Comparison of ENCODE assay signal across 16 cellular contexts in the genomic region with DNA sequence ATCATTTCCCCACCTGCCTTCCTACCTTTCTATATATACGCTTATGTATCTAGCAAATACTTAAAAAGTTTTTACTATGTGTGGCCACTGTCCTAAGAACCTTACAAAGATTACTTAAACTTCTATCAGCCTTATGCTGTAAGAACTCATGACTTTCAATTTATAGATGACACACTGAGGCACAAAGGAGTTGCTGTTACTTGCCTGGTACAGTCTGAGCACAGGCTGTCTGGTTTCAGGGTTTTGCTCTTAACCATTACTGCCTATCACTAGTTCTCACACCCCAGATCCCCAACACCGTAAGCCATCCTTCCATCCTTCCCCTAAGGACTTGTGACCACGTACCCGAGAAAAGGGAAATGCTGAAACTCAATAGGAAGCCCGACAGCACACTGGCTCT. TPM values are rescaled to one million over a fixed set of nuclear protein-coding genes. Genes with fewer than 3 reads are reported as not detected.
A peak's percentile ranks its signal among the peaks of the same experiment; 100 is the strongest.
DNase-seq lines count a peak whose midpoint lies in the region; ATAC-seq, FAIRE-seq and TF ChIP-seq lines count a peak whose summit lies in the region.
"Had no signal": no experiment of that assay in that cellular context is flagged by ENCODE, and none has a peak within 500 bp of the region (broad histone marks: within the 10 kb centered on the region; RNA-seq: fewer than 3 reads in every experiment).

No MANE protein-coding gene starts in this region.

- H3K36me3 ChIP-seq in right lobe of liver (no peaks in the 10 kb centered on the region), HepG2 (replicated peaks in 1 of 2; ENCODE audit: control insufficient read depth in 1 of 2, insufficient read depth in 2 of 2, low read length in 2 of 2) (peaks cover 2 to 16% of the 10 kb centered on the region in 2 experiments; a peak in 3 of 5 replicates), mammary epithelial cell (ENCODE audit: insufficient read depth, low read length) (no peaks in the 10 kb centered on the region)
- peaks cover 0 to 2% (median 0%) of the 10 kb centered on the region in 3 experiments for H3K36me3 ChIP-seq in naive thymus-derived CD4-positive, alpha-beta T cell (ENCODE audit: control insufficient read depth in 2 of 3, insufficient read depth in 3 of 3, low read length in 3 of 3)
- H3K36me3 ChIP-seq: Peyer's patch had no signal

- H3K36me3 Mint-ChIP-seq in naive thymus-derived CD4-positive, alpha-beta T cell: peaks cover 12 to 47% (median 30%) of the 10 kb centered on the region in 5 donors
- H3K36me3 Mint-ChIP-seq in activated T-helper 1 cell treated with anti-CD3 and anti-CD28 coated beads, Interleukin-12 subunit alpha, Interleukin-12 subunit beta, Interleukin-2, Interleukin-4 antibody, amounts not matched to agents 30 ng/mL and 10 ng/mL and 1 ng/mL, durations not matched to agents 14 hours and 24 hours and 36 hours (ENCODE audit: low read depth): peaks cover 44% of the 10 kb centered on the region

- intact Hi-C loops in right lobe of liver (cut with DNase I): no loop called here
- intact Hi-C loops in HepG2 (cut with micrococcal nuclease; ENCODE audit: unreplicated experiment): no loop called here
- intact Hi-C loops in mammary epithelial cell (cut with micrococcal nuclease): no loop called here
- intact Hi-C loops in naive thymus-derived CD4-positive, alpha-beta T cell (cut with micrococcal nuclease): no loop called here
- intact Hi-C loops in activated T-helper 1 cell treated with anti-CD3 and anti-CD28 coated beads, Interleukin-12 subunit alpha, Interleukin-12 subunit beta, Interleukin-2, Interleukin-4 antibody, amounts not matched to agents 30 ng/mL and 10 ng/mL and 1 ng/mL, durations not matched to agents 14 hours and 24 hours and 36 hours (cut with micrococcal nuclease): no loop called here

- BruUV-seq in HepG2 (replicated peaks; lab: Mats Ljungman, UMichigan): no TSS peak
- BruUV-seq in mammary epithelial cell (replicated peaks; lab: Mats Ljungman, UMichigan): no TSS peak

- H3K4me1 ChIP-seq in right lobe of liver: peaks cover 0 to 3% (median 0%) of the 10 kb centered on the region in 4 donors
- peaks cover 19% of the 10 kb centered on the region; the same call in 1 of the 2 replicates for H3K4me1 ChIP-seq in HepG2 (ENCODE audit: insufficient read depth, low read length)
- H3K4me1 ChIP-seq in mammary epithelial cell (ENCODE audit: insufficient read depth, low read length): peaks cover 17% of the 10 kb centered on the region
- H3K4me1 ChIP-seq in naive thymus-derived CD4-positive, alpha-beta T cell (ENCODE audit: control insufficient read depth in 2 of 2, insufficient read depth in 2 of 2, low read length in 2 of 2): no peaks in the 10 kb centered on the region

- TF ChIP-seq EP300 in HepG2 (IDR thresholded peaks at IDR 0.05; ENCODE audit: low read depth in 2 of 2, low read length in 2 of 2): no peak
- no peak for TF ChIP-seq EP300 in HepG2 (CRISPR knock-in tag; IDR thresholded peaks at IDR 0.05; ENCODE audit: borderline replicate concordance)

- no peak for TF ChIP-seq CTCF in right lobe of liver (IDR thresholded peaks at IDR 0.05)
- TF ChIP-seq CTCF in HepG2 (CRISPR knock-in tag; IDR thresholded peaks at IDR 0.05): no peak
- no peak for TF ChIP-seq CTCF in mammary epithelial cell (conservative IDR thresholded peaks at IDR 0.05 in 1 of 2, IDR thresholded peaks at IDR 0.05 in 1 of 2; ENCODE audit: extremely low read depth in 1 of 2, insufficient read depth in 1 of 2, low read depth in 1 of 2, low read length in 2 of 2)

- in situ Hi-C loops in HepG2 (cut with HindIII; ENCODE audit: extremely low pct_ligation_motif_present, low pct_unique_long_range_greater_than_20kb) (no loop called here), mammary epithelial cell (cut with MboI; ENCODE audit: low sequenced_read_pairs in 2 of 2) (no loop called here)

- no peak overlapping the region for H3K27ac Mint-ChIP-seq in naive thymus-derived CD4-positive, alpha-beta T cell
- H3K27ac Mint-ChIP-seq in stimulated activated naive CD8-positive, alpha-beta T cell treated with anti-CD3 and anti-CD28 coated beads, Interleukin-15, amount 100 ng/mL, for 72 hours: no peak overlapping the region
- no peak overlapping the region for H3K27ac Mint-ChIP-seq in activated T-helper 1 cell treated with anti-CD3 and anti-CD28 coated beads, Interleukin-12 subunit alpha, Interleukin-12 subunit beta, Interleukin-2, Interleukin-4 antibody, amounts not matched to agents 30 ng/mL and 10 ng/mL and 1 ng/mL, durations not matched to agents 14 hours and 24 hours and 36 hours
- H3K27ac Mint-ChIP-seq: CD4-positive, alpha-beta memory T cell had no signal

- CTCF ChIA-PET in HepG2 (lab: Yijun Ruan, JAX; ENCODE audit: low intra/inter-chr PET ratio, low total read pairs): no interaction called here
- CTCF ChIA-PET in mammary epithelial cell (lab: Charles Lee; ENCODE audit: low non-redundant PET): no interaction called here
- CTCF ChIA-PET in naive thymus-derived CD4-positive, alpha-beta T cell (lab: Charles Lee): no interaction called here

- H3K27ac ChIP-seq in right lobe of liver (no peak overlapping the region), HepG2 (ENCODE audit: extremely low read length, insufficient read depth, low read length) (no peak overlapping the region), mammary epithelial cell (ENCODE audit: insufficient read depth, low read depth, low read length) (no peak overlapping the region)
- H3K27ac ChIP-seq in naive thymus-derived CD4-positive, alpha-beta T cell (ENCODE audit: low read depth, low read length): no peak overlapping the region
- H3K27ac ChIP-seq: Peyer's patch had no signal

- POLR2A ChIA-PET in HepG2 (lab: Yijun Ruan, JAX): no interaction called here
- POLR2A ChIA-PET in naive thymus-derived CD4-positive, alpha-beta T cell (lab: Charles Lee): no interaction called here

- peak in 3 of 4 donors; percentile 28 to 40 (median 38) for ATAC-seq in right lobe of liver
- ATAC-seq in HepG2: no peak
- peak; percentile 18 for ATAC-seq in naive thymus-derived CD4-positive, alpha-beta T cell
- no peak for ATAC-seq in stimulated activated naive CD8-positive, alpha-beta T cell treated with anti-CD3 and anti-CD28 coated beads, Interleukin-15, amount 100 ng/mL, for 72 hours
- ATAC-seq in HG03521 (IDR thresholded peaks at IDR 0.05; ENCODE audit: unreplicated experiment): no peak

- H3K9me3 ChIP-seq in right lobe of liver: no peaks in the 10 kb centered on the region
- H3K9me3 ChIP-seq in HepG2 (ENCODE audit: low read length): no peaks in the 10 kb centered on the region
- no peaks in the 10 kb centered on the region for H3K9me3 ChIP-seq in mammary epithelial cell (replicated peaks; ENCODE audit: insufficient read depth, low read length)
- H3K9me3 ChIP-seq in naive thymus-derived CD4-positive, alpha-beta T cell (ENCODE audit: control insufficient read depth in 2 of 3, low read length in 3 of 3): no peaks in the 10 kb centered on the region
- H3K9me3 ChIP-seq: Peyer's patch had no signal

- H3K4me3 Mint-ChIP-seq in naive thymus-derived CD4-positive, alpha-beta T cell: no peak overlapping the region
- H3K4me3 Mint-ChIP-seq in stimulated activated naive CD8-positive, alpha-beta T cell treated with anti-CD3 and anti-CD28 coated beads, Interleukin-15, amount 100 ng/mL, for 72 hours: no peak overlapping the region
- no peak overlapping the region for H3K4me3 Mint-ChIP-seq in activated T-helper 1 cell treated with anti-CD3 and anti-CD28 coated beads, Interleukin-12 subunit alpha, Interleukin-12 subunit beta, Interleukin-2, Interleukin-4 antibody, amounts not matched to agents 30 ng/mL and 10 ng/mL and 1 ng/mL, durations not matched to agents 14 hours and 24 hours and 36 hours
- H3K4me3 Mint-ChIP-seq: CD4-positive, alpha-beta memory T cell had no signal

- H3K4me2 ChIP-seq in HepG2 (ENCODE audit: low read depth, low read length): no peak overlapping the region
- no peak overlapping the region for H3K4me2 ChIP-seq in mammary epithelial cell (ENCODE audit: insufficient read depth, low read depth, low read length)

- TF ChIP-seq RAD21 in HepG2 (CRISPR knock-in tag; IDR thresholded peaks at IDR 0.05): no peak

- DNase-seq in right lobe of liver: no peak
- DNase-seq in HepG2 (ENCODE audit: low spot score): no peak
- peak; percentile 33 for DNase-seq in mammary epithelial cell
- no peak for DNase-seq in naive thymus-derived CD4-positive, alpha-beta T cell
- no peak for DNase-seq in stimulated activated naive CD8-positive, alpha-beta T cell treated with anti-CD3 and anti-CD28 coated beads, Interleukin-15, amount 100 ng/mL, for 72 hours
- no peak for DNase-seq in globus pallidus (ENCODE audit: low spot score)
- no peak for DNase-seq in activated T-helper 1 cell treated with anti-CD3 and anti-CD28 coated beads, Interleukin-12 subunit alpha, Interleukin-12 subunit beta, Interleukin-2, Interleukin-4 antibody, amounts not matched to agents 30 ng/mL and 10 ng/mL and 1 ng/mL, durations not matched to agents 14 hours and 24 hours and 36 hours (ENCODE audit: low spot score)
- DNase-seq: CD4-positive, alpha-beta memory T cell; GF-D8; HCEC 1CT; KBM-7; NCI-H2029 treated with DMSO at 0.1 percent for 48 hours; NCI-H510A treated with DMSO at 0.1 percent for 48 hours; Peyer's patch; Right ventricle myocardium superior had no signal

- no peak for FAIRE-seq in HepG2 (lab: Jason Lieb, UNC)

- TF ChIP-seq POLR2A in right lobe of liver (IDR thresholded peaks at IDR 0.05): no peak
- no peak for TF ChIP-seq POLR2A in HepG2 (IDR thresholded peaks at IDR 0.05; ENCODE audit: insufficient read depth in 1 of 2, low read depth in 2 of 2, low read length in 2 of 2)

- WGBS in right lobe of liver (ENCODE audit: insufficient coverage, low coverage, low lambda C conversion rate, missing lambda C conversion rate): 87% methylated on average over 3 of the region's 5 CpGs
- over 99% methylated on average over 5 of the region's 5 CpGs for WGBS in HepG2 (ENCODE audit: low lambda C conversion rate)
- WGBS in mammary epithelial cell (ENCODE audit: low coverage, missing lambda C conversion rate): 94% methylated on average over 5 of the region's 5 CpGs

- no peaks in the 10 kb centered on the region for H4K20me1 ChIP-seq in HepG2 (ENCODE audit: insufficient read depth, low read length)
- no peaks in the 10 kb centered on the region for H4K20me1 ChIP-seq in mammary epithelial cell (ENCODE audit: insufficient read depth, low read length)

- H3K9ac ChIP-seq in HepG2 (ENCODE audit: insufficient read depth, low read depth, low read length) (no peak overlapping the region), mammary epithelial cell (ENCODE audit: insufficient read depth, low read length) (no peak overlapping the region)

- dilution Hi-C loops in mammary epithelial cell (cut with HindIII; ENCODE audit: low sequenced_read_pairs): no loop called here

- H2AFZ ChIP-seq in HepG2 (ENCODE audit: low read length) (no peak overlapping the region), mammary epithelial cell (ENCODE audit: low read depth, low read length) (no peak overlapping the region)

- no peaks in the 10 kb centered on the region for H3K27me3 Mint-ChIP-seq in naive thymus-derived CD4-positive, alpha-beta T cell
- no peaks in the 10 kb centered on the region for H3K27me3 Mint-ChIP-seq in stimulated activated naive CD8-positive, alpha-beta T cell treated with anti-CD3 and anti-CD28 coated beads, Interleukin-15, amount 100 ng/mL, for 72 hours
- H3K27me3 Mint-ChIP-seq in activated T-helper 1 cell treated with anti-CD3 and anti-CD28 coated beads, Interleukin-12 subunit alpha, Interleukin-12 subunit beta, Interleukin-2, Interleukin-4 antibody, amounts not matched to agents 30 ng/mL and 10 ng/mL and 1 ng/mL, durations not matched to agents 14 hours and 24 hours and 36 hours (ENCODE audit: insufficient read depth): no peaks in the 10 kb centered on the region
- H3K27me3 Mint-ChIP-seq: CD4-positive, alpha-beta memory T cell had no signal

- peaks cover 0 to 8% (median 0%) of the 10 kb centered on the region in 11 donors for H3K9me3 Mint-ChIP-seq in naive thymus-derived CD4-positive, alpha-beta T cell
- no peaks in the 10 kb centered on the region for H3K9me3 Mint-ChIP-seq in stimulated activated naive CD8-positive, alpha-beta T cell treated with anti-CD3 and anti-CD28 coated beads, Interleukin-15, amount 100 ng/mL, for 72 hours
- H3K9me3 Mint-ChIP-seq in activated T-helper 1 cell treated with anti-CD3 and anti-CD28 coated beads, Interleukin-12 subunit alpha, Interleukin-12 subunit beta, Interleukin-2, Interleukin-4 antibody, amounts not matched to agents 30 ng/mL and 10 ng/mL and 1 ng/mL, durations not matched to agents 14 hours and 24 hours and 36 hours: no peaks in the 10 kb centered on the region
- H3K9me3 Mint-ChIP-seq: CD4-positive, alpha-beta memory T cell had no signal

- peaks cover 3 to 30% (median 12%) of the 10 kb centered on the region in 7 donors for H3K4me1 Mint-ChIP-seq in naive thymus-derived CD4-positive, alpha-beta T cell
- peaks cover 6% of the 10 kb centered on the region for H3K4me1 Mint-ChIP-seq in stimulated activated naive CD8-positive, alpha-beta T cell treated with anti-CD3 and anti-CD28 coated beads, Interleukin-15, amount 100 ng/mL, for 72 hours
- H3K4me1 Mint-ChIP-seq in activated T-helper 1 cell treated with anti-CD3 and anti-CD28 coated beads, Interleukin-12 subunit alpha, Interleukin-12 subunit beta, Interleukin-2, Interleukin-4 antibody, amounts not matched to agents 30 ng/mL and 10 ng/mL and 1 ng/mL, durations not matched to agents 14 hours and 24 hours and 36 hours (ENCODE audit: low read depth): peaks cover 38% of the 10 kb centered on the region

- H3K4me3 ChIP-seq in right lobe of liver: no peak overlapping the region
- H3K4me3 ChIP-seq in HepG2 (replicated peaks in 1 of 3; ENCODE audit: insufficient read depth in 1 of 3, low read depth in 2 of 3, low read length in 3 of 3): no peak overlapping the region
- H3K4me3 ChIP-seq in mammary epithelial cell (replicated peaks in 1 of 3; ENCODE audit: insufficient read depth in 1 of 3, low read depth in 2 of 3, low read length in 3 of 3): no peak overlapping the region
- H3K4me3 ChIP-seq in naive thymus-derived CD4-positive, alpha-beta T cell (ENCODE audit: low read length): no peak overlapping the region
- H3K4me3 ChIP-seq: Peyer's patch had no signal

- H3K79me2 ChIP-seq in HepG2 (ENCODE audit: insufficient read depth, low read length) (peaks cover 14% of the 10 kb centered on the region), mammary epithelial cell (ENCODE audit: insufficient read depth, low read length) (no peaks in the 10 kb centered on the region)

- no peaks in the 10 kb centered on the region for H3K27me3 ChIP-seq in right lobe of liver
- no peaks in the 10 kb centered on the region for H3K27me3 ChIP-seq in HepG2 (ENCODE audit: control insufficient read depth in 1 of 2, insufficient read depth in 2 of 2, low read length in 2 of 2)
- no peaks in the 10 kb centered on the region for H3K27me3 ChIP-seq in mammary epithelial cell (ENCODE audit: insufficient read depth, low read length)
- H3K27me3 ChIP-seq in naive thymus-derived CD4-positive, alpha-beta T cell (ENCODE audit: control insufficient read depth in 2 of 2, insufficient read depth in 2 of 2, low read length in 2 of 2): no peaks in the 10 kb centered on the region
- H3K27me3 ChIP-seq: Peyer's patch had no signal

RNA-seq across cellular contexts. Expression of a gene that starts 56.1 kb away (rescaled TPM):
- 10 to 100 TPM; 12.0 to 22.4 (median 18.4) TPM for total RNA-seq in right lobe of liver
- 31.9 and 35.7 TPM in 2 replicates for total RNA-seq in HepG2 (2016; rRNA removed; fragmentation: Illumina TruSeq; extraction: Trizol)
- total RNA-seq in HepG2 (2016; cell fraction: cytosol; rRNA removed; fragmentation: Illumina TruSeq; extraction: Trizol; ENCODE audit: low read depth): 8.8 and 9.3 TPM in 2 replicates
- total RNA-seq in HepG2 (2016; cell fraction: insoluble cytoplasmic fraction; rRNA removed; fragmentation: Illumina TruSeq; extraction: Trizol): 35.1 and 35.8 TPM in 2 replicates
- total RNA-seq in HepG2 (2016; cell fraction: membrane; rRNA removed; fragmentation: Illumina TruSeq; extraction: Trizol): 12.0 and 14.2 TPM in 2 replicates
- total RNA-seq in HepG2 (2016; cell fraction: nucleus; rRNA removed; fragmentation: Illumina TruSeq; extraction: Trizol): 36.5 and 38.2 TPM in 2 replicates
- polyA plus RNA-seq in HepG2 (2011; rRNA removed): 20.7 and 25.8 TPM in 2 replicates
- 13.1 and 18.4 TPM in 2 replicates for polyA plus RNA-seq in HepG2 (2011; cell fraction: cytosol; rRNA removed)
- 45.4 and 46.7 TPM in 2 replicates for polyA plus RNA-seq in HepG2 (2011; cell fraction: nucleus; rRNA removed)
- polyA plus RNA-seq in HepG2 (2012): 43.3 and 56.0 TPM in 2 replicates
- polyA plus RNA-seq in HepG2 (2016; cell fraction: cytosol; fragmentation: Illumina TruSeq; extraction: Trizol; ENCODE audit: low read depth): 5.2 and 6.3 TPM in 2 replicates
- polyA plus RNA-seq in HepG2 (2016; cell fraction: insoluble cytoplasmic fraction; fragmentation: Illumina TruSeq; extraction: Trizol; ENCODE audit: low read depth): 36.1 and 36.2 TPM in 2 replicates
- 8.4 and 9.7 TPM in 2 replicates for polyA plus RNA-seq in HepG2 (2016; cell fraction: membrane; fragmentation: Illumina TruSeq; extraction: Trizol; ENCODE audit: low read depth)
- polyA plus RNA-seq in HepG2 (2016; cell fraction: nucleus; fragmentation: Illumina TruSeq; extraction: Trizol; ENCODE audit: insufficient read depth, low read depth): 31.0 and 33.2 TPM in 2 replicates
- polyA minus RNA-seq in HepG2 (2011; rRNA and poly(A)+ RNA removed; ENCODE audit: low replicate concordance): 2.2 and 5.5 TPM in 2 replicates
- 8.7 and 13.5 TPM in 2 replicates for polyA minus RNA-seq in HepG2 (2011; cell fraction: cytosol; rRNA and poly(A)+ RNA removed)
- polyA minus RNA-seq in HepG2 (2011; cell fraction: nucleus; rRNA and poly(A)+ RNA removed): 115 and 125 TPM in 2 replicates
- 10 to 100 TPM; 10.9 to 11.5 TPM for total RNA-seq in mammary epithelial cell
- polyA plus RNA-seq in mammary epithelial cell: 3.4 TPM
- not detected for polyA minus RNA-seq in mammary epithelial cell
- 10 to 100 TPM; 17.2 to 30.1 (median 25.9) TPM for total RNA-seq in naive thymus-derived CD4-positive, alpha-beta T cell
- polyA plus RNA-seq in naive thymus-derived CD4-positive, alpha-beta T cell: 10 to 100 TPM; 11.6 to 12.1 TPM
- 50.4 and 53.3 TPM in 2 replicates for total RNA-seq in activated T-helper 1 cell treated with anti-CD3 and anti-CD28 coated beads, Interleukin-12 subunit alpha, Interleukin-12 subunit beta, Interleukin-2, Interleukin-4 antibody, amounts not matched to agents 30 ng/mL and 10 ng/mL and 1 ng/mL, durations not matched to agents 14 hours and 24 hours and 36 hours

Comparison
In these comparisons a context has a peak if more than half of its experiments do, and no peak if none do; other contexts are left out.
1. ATAC-seq: peak in right lobe of liver (3 of 4) and naive thymus-derived CD4-positive, alpha-beta T cell (single experiment); none in HepG2 (single experiment), stimulated activated naive CD8-positive, alpha-beta T cell treated with anti-CD3 and anti-CD28 coated beads, Interleukin-15, amount 100 ng/mL, for 72 hours (single experiment) and HG03521 (single experiment).